In the genomic region with DNA sequence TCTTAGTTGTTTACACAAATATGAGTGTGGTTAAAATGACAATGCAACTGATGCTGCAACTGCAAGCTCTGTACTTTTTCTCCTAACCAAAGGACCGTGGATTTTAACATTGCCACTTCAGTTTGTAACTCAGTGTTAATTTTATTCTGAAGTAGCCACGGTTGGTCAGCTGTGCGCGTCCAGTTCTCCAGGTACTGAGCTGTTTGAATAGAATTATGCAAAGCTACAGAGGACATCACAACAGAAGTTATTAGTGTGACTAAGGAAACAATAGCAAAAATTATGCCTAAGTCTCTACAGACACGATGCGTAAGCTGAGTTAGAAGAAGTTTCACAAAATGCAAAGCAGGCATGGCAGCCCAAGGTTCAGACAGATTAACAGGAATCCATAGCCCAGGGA, we compare ENCODE assay signal across 3 cellular contexts.
TF ChIP-seq lines count a peak whose summit lies in the region.

No MANE protein-coding gene starts in this region.

TF ChIP-seq in HepG2, 621 proteins besides CTCF, POLR2A, EP300 and RAD21:
- 0 out of 2 replicates have a peak, but pooled peaks have one; percentile 3 for TF ChIP-seq NFYB (CRISPR knock-in tag; IDR thresholded peaks at IDR 0.05)
- no peak for TF ChIP-seq KLF15 (CRISPR knock-in tag; IDR thresholded peaks at IDR 0.05; ENCODE audit: borderline replicate concordance)

TF ChIP-seq in GM12878, 131 proteins besides CTCF, POLR2A, EP300 and RAD21:
- no peak for TF ChIP-seq SMC3 (IDR thresholded peaks at IDR 0.05; ENCODE audit: borderline replicate concordance, low read length)
- TF ChIP-seq, protein P1, sequence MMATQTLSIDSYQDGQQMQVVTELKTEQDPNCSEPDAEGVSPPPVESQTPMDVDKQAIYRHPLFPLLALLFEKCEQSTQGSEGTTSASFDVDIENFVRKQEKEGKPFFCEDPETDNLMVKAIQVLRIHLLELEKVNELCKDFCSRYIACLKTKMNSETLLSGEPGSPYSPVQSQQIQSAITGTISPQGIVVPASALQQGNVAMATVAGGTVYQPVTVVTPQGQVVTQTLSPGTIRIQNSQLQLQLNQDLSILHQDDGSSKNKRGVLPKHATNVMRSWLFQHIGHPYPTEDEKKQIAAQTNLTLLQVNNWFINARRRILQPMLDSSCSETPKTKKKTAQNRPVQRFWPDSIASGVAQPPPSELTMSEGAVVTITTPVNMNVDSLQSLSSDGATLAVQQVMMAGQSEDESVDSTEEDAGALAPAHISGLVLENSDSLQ (IDR thresholded peaks at IDR 0.05), result no peak
- TF ChIP-seq RFX5 (IDR thresholded peaks at IDR 0.05; ENCODE audit: low read depth, low read length), result no peak
- no peak for TF ChIP-seq KLF5 (IDR thresholded peaks at IDR 0.05; ENCODE audit: partially characterized antibody)
- TF ChIP-seq, protein P2, sequence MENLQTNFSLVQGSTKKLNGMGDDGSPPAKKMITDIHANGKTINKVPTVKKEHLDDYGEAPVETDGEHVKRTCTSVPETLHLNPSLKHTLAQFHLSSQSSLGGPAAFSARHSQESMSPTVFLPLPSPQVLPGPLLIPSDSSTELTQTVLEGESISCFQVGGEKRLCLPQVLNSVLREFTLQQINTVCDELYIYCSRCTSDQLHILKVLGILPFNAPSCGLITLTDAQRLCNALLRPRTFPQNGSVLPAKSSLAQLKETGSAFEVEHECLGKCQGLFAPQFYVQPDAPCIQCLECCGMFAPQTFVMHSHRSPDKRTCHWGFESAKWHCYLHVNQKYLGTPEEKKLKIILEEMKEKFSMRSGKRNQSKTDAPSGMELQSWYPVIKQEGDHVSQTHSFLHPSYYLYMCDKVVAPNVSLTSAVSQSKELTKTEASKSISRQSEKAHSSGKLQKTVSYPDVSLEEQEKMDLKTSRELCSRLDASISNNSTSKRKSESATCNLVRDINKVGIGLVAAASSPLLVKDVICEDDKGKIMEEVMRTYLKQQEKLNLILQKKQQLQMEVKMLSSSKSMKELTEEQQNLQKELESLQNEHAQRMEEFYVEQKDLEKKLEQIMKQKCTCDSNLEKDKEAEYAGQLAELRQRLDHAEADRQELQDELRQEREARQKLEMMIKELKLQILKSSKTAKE (IDR thresholded peaks at IDR 0.05; ENCODE audit: low read depth, poor library complexity, severe bottlenecking), result no peak
- TF ChIP-seq, protein P3, sequence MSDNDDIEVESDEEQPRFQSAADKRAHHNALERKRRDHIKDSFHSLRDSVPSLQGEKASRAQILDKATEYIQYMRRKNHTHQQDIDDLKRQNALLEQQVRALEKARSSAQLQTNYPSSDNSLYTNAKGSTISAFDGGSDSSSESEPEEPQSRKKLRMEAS (IDR thresholded peaks at IDR 0.05; ENCODE audit: low read depth, low read length), result no peak
- no peak for TF ChIP-seq PML (IDR thresholded peaks at IDR 0.05; ENCODE audit: low read length)
- no peak for TF ChIP-seq E2F4 (IDR thresholded peaks at IDR 0.05; ENCODE audit: low read depth, low read length)
- no peak for TF ChIP-seq POLR2AphosphoS5 (IDR thresholded peaks at IDR 0.05; ENCODE audit: low read length)
- TF ChIP-seq GABPA (IDR thresholded peaks at IDR 0.05; ENCODE audit: low read depth), result no peak
- TF ChIP-seq, protein P4, sequence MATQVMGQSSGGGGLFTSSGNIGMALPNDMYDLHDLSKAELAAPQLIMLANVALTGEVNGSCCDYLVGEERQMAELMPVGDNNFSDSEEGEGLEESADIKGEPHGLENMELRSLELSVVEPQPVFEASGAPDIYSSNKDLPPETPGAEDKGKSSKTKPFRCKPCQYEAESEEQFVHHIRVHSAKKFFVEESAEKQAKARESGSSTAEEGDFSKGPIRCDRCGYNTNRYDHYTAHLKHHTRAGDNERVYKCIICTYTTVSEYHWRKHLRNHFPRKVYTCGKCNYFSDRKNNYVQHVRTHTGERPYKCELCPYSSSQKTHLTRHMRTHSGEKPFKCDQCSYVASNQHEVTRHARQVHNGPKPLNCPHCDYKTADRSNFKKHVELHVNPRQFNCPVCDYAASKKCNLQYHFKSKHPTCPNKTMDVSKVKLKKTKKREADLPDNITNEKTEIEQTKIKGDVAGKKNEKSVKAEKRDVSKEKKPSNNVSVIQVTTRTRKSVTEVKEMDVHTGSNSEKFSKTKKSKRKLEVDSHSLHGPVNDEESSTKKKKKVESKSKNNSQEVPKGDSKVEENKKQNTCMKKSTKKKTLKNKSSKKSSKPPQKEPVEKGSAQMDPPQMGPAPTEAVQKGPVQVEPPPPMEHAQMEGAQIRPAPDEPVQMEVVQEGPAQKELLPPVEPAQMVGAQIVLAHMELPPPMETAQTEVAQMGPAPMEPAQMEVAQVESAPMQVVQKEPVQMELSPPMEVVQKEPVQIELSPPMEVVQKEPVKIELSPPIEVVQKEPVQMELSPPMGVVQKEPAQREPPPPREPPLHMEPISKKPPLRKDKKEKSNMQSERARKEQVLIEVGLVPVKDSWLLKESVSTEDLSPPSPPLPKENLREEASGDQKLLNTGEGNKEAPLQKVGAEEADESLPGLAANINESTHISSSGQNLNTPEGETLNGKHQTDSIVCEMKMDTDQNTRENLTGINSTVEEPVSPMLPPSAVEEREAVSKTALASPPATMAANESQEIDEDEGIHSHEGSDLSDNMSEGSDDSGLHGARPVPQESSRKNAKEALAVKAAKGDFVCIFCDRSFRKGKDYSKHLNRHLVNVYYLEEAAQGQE (IDR thresholded peaks at IDR 0.05; ENCODE audit: low read depth, low read length), result no peak
- no peak for TF ChIP-seq HDAC6 (IDR thresholded peaks at IDR 0.05; ENCODE audit: unreplicated experiment)
- TF ChIP-seq BHLHE40 (IDR thresholded peaks at IDR 0.05; ENCODE audit: borderline replicate concordance in 1 of 2, low read depth in 2 of 2, low read length in 1 of 2), result no peak
- TF ChIP-seq MTA2 (IDR thresholded peaks at IDR 0.05; ENCODE audit: low read depth), result no peak

TF ChIP-seq in GM12891, 5 proteins besides CTCF, POLR2A, EP300 and RAD21:
- TF ChIP-seq POLR2AphosphoS5 (IDR thresholded peaks at IDR 0.05; ENCODE audit: low read depth, low read length) (no peak), TAF1 (IDR thresholded peaks at IDR 0.05; ENCODE audit: low read depth, low read length) (no peak), PAX5 (IDR thresholded peaks at IDR 0.05; ENCODE audit: insufficient read depth, low read length, severe bottlenecking) (no peak)
TF ChIP-seq in GM12891: peak in this region for 0.
